ENCODE assay signal across 14 cellular contexts in the genomic region with DNA sequence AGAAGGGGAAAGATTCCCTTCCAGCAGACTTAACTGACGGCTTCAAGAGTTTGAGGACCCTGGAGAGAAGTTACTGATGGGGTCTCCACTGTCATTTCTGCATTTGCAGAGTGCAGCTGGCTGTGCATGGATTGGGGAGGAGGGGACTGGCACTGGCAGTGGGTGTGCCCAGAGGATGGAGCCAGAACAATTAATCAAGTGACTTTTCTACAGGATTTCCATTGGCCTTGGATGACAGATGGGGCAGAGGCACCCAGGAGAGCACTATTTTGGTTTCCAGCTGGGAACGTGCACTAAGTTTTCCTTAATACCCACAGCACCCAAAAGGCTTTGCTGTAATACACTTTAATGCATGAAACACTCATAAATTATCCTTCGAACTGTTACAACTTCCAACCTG. TPM values are rescaled to one million over a fixed set of nuclear protein-coding genes. Genes with fewer than 3 reads are reported as not detected.
DNase-seq lines count a peak whose midpoint lies in the region; ATAC-seq and TF ChIP-seq lines count a peak whose summit lies in the region.
"Had no signal": no experiment of that assay in that cellular context is flagged by ENCODE, and none has a peak within 500 bp of the region (broad histone marks: within the 10 kb centered on the region; RNA-seq: fewer than 3 reads in every experiment).

No MANE protein-coding gene starts in this region.

- intact Hi-C loops in sigmoid colon (cut with DNase I) (no loop called here), testis (cut with DNase I; ENCODE audit: low total_unique reads) (loop anchor here (5.0 kb wide), 1 partner anchor 54 kb away; no protein-coding TSS in a partner anchor)

- H3K36me3 ChIP-seq in sigmoid colon (no peaks in the 10 kb centered on the region), testis (ENCODE audit: low read depth, missing control alignments) (no peaks in the 10 kb centered on the region)
- H3K36me3 ChIP-seq: upper lobe of left lung had no signal

- H3K9me3 ChIP-seq in sigmoid colon (no peaks in the 10 kb centered on the region), testis (no peaks in the 10 kb centered on the region)
- H3K9me3 ChIP-seq: upper lobe of left lung had no signal

- TF ChIP-seq POLR2A in sigmoid colon (IDR thresholded peaks at IDR 0.05): no peak
- TF ChIP-seq POLR2A in testis (IDR thresholded peaks at IDR 0.05): no peak

- H3K27ac ChIP-seq in sigmoid colon (peak overlapping the region in 3 of 4 donors; percentile 19 to 69 (median 31)), testis (no peak overlapping the region)
- H3K27ac ChIP-seq: 22Rv1 had no signal

- H3K4me3 ChIP-seq in foreskin fibroblast (ENCODE audit: low read depth in 1 of 2, low read length in 2 of 2): peak overlapping the region; percentile 90 to 94
- H3K4me3 ChIP-seq in sigmoid colon: peak overlapping the region in 3 of 4 donors; percentile 6 to 55 (median 52)
- H3K4me3 ChIP-seq in testis: no peak overlapping the region

- DNase-seq in NCI-H748 (lab: John Stamatoyannopoulos, UW; ENCODE audit: unreplicated experiment): peak; percentile 26
- DNase-seq in NCI-H748 treated with DMSO at 0.1 percent for 48 hours (lab: John Stamatoyannopoulos, UW): no peak
- DNase-seq in NCI-H524 (lab: John Stamatoyannopoulos, UW): peak; percentile 75 to 90
- no peak for DNase-seq in foreskin fibroblast
- DNase-seq in sigmoid colon: no peak
- no peak for DNase-seq in Ammon's horn (ENCODE audit: low spot score)
- no peak for DNase-seq in testis
- DNase-seq: activated naive CD8-positive, alpha-beta T cell treated with anti-CD3 and anti-CD28 coated beads, Interleukin-2, amount 50 U/mL, for 24 hours; activated T-cell treated with anti-CD3 and anti-CD28 coated beads for 4 hours; dermis blood vessel endothelial cell; upper lobe of left lung had no signal

- TF ChIP-seq CTCF in foreskin fibroblast (IDR thresholded peaks at IDR 0.05; ENCODE audit: low read depth, low read length) (no peak), sigmoid colon (IDR thresholded peaks at IDR 0.05) (no peak), testis (IDR thresholded peaks at IDR 0.05) (no peak)

- ATAC-seq in GM18511 (IDR thresholded peaks at IDR 0.05; ENCODE audit: unreplicated experiment): no peak
- ATAC-seq: activated naive CD8-positive, alpha-beta T cell treated with anti-CD3 and anti-CD28 coated beads, Interleukin-2, amount 50 U/mL, for 24 hours had no signal

- no peak for TF ChIP-seq EP300 in sigmoid colon (IDR thresholded peaks at IDR 0.05)

- 56 to 66% methylated on average over 3 of the region's 3 CpGs for WGBS in sigmoid colon, 2 donors
- WGBS in testis, 2 donors: 46 to 60% methylated on average over 3 of the region's 3 CpGs

- H3K27me3 ChIP-seq in sigmoid colon (peaks cover 0 to 10% (median 10%) of the 10 kb centered on the region in 3 donors), testis (no peaks in the 10 kb centered on the region)

- H3K4me1 ChIP-seq in sigmoid colon (peaks cover 0 to 27% (median 24%) of the 10 kb centered on the region in 4 donors), testis (peaks cover 19% of the 10 kb centered on the region)

RNA-seq across cellular contexts. Expression of a gene that starts 1.3 kb away (rescaled TPM):
- total RNA-seq in sigmoid colon (1 to 10 TPM in 3 of 4 donors, under 1 TPM in 1; 0.83 to 5.6 (median 4.7) TPM), testis (1 to 10 TPM in 1 of 2 donors, under 1 TPM in 1; 0.63 to 1.4 TPM)
- polyA plus RNA-seq in sigmoid colon (1 to 10 TPM in 1 of 3 donors, not detected in 2; 1.3 TPM), testis (ENCODE audit: insufficient read depth, low read depth, low replicate concordance) (3.3 TPM)
- polyA plus RNA-seq: neural cell had no signal

Comparison
In these comparisons a context has a peak if more than half of its experiments do, and no peak if none do; other contexts are left out.
1. DNase-seq: peak in NCI-H748 (single experiment) and NCI-H524 (2 of 2); none in NCI-H748 treated with DMSO at 0.1 percent for 48 hours (single experiment), foreskin fibroblast (0 of 2), sigmoid colon (single experiment), Ammon's horn (single experiment) and testis (single experiment).
2. H3K4me3 ChIP-seq: peak in foreskin fibroblast (2 of 2) and sigmoid colon (3 of 4); none in testis (0 of 2).
3. H3K27ac ChIP-seq: peak in sigmoid colon (3 of 4); none in testis (0 of 2).